9 cellular contexts compared by ENCODE assay signal in genomic region chr3:170144437-170144843, GRCh38. TPM values are rescaled to one million over a fixed set of nuclear protein-coding genes. Genes with fewer than 3 reads are reported as not detected.
DNase-seq lines count a peak whose midpoint lies in the region; ATAC-seq lines count a peak whose summit lies in the region.
"Had no signal": no experiment of that assay in that cellular context is flagged by ENCODE, and none has a peak within 500 bp of the region (broad histone marks: within the 10 kb centered on the region; RNA-seq: fewer than 3 reads in every experiment).

No MANE protein-coding gene starts in this region.

- H3K27me3 Mint-ChIP-seq in activated CD8-positive, alpha-beta memory T cell treated with anti-CD3 and anti-CD28 coated beads, Interleukin-2, amount 10 ng/mL, durations not matched to agents 7 days and 5 days: no peaks in the 10 kb centered on the region
- no peaks in the 10 kb centered on the region for H3K27me3 Mint-ChIP-seq in IgD-negative memory B cell

- no peak overlapping the region for H3K4me3 Mint-ChIP-seq in activated CD8-positive, alpha-beta memory T cell treated with anti-CD3 and anti-CD28 coated beads, Interleukin-2, amount 10 ng/mL, durations not matched to agents 7 days and 5 days
- H3K4me3 Mint-ChIP-seq in IgD-negative memory B cell: peak overlapping the region in 1 of 4 donors; percentile 3
- H3K4me3 Mint-ChIP-seq in stimulated activated effector memory CD8-positive, alpha-beta T cell treated with anti-CD3 and anti-CD28 coated beads, Interleukin-12 subunit alpha, Interleukin-12 subunit beta, amount 100 ng/mL, for 72 hours: no peak overlapping the region

- H3K4me1 Mint-ChIP-seq in activated CD8-positive, alpha-beta memory T cell treated with anti-CD3 and anti-CD28 coated beads, Interleukin-2, amount 10 ng/mL, durations not matched to agents 7 days and 5 days: peaks cover 12% of the 10 kb centered on the region
- H3K4me1 Mint-ChIP-seq in IgD-negative memory B cell: peaks cover 16 to 24% (median 21%) of the 10 kb centered on the region in 3 donors
- peaks cover 16% of the 10 kb centered on the region for H3K4me1 Mint-ChIP-seq in stimulated activated effector memory CD8-positive, alpha-beta T cell treated with anti-CD3 and anti-CD28 coated beads, Interleukin-12 subunit alpha, Interleukin-12 subunit beta, amount 100 ng/mL, for 72 hours

- DNase-seq in activated CD8-positive, alpha-beta memory T cell treated with anti-CD3 and anti-CD28 coated beads, Interleukin-2, amount 10 ng/mL, durations not matched to agents 7 days and 5 days: no peak
- DNase-seq in activated CD8-positive, alpha-beta memory T cell treated with anti-CD3 and anti-CD28 coated beads, Interleukin-2, amount 50 U/mL, for 48 hours: no peak
- no peak for DNase-seq in stimulated activated effector memory CD8-positive, alpha-beta T cell treated with anti-CD3 and anti-CD28 coated beads, Interleukin-12 subunit alpha, Interleukin-12 subunit beta, amount 100 ng/mL, for 72 hours (ENCODE audit: low spot score in 2 of 2)
- DNase-seq in 8988T (no peak), ecto neural progenitor cell (ENCODE audit: low spot score) (no peak), H4 (ENCODE audit: low spot score) (no peak)

- peaks cover 28% of the 10 kb centered on the region for H3K36me3 Mint-ChIP-seq in activated CD8-positive, alpha-beta memory T cell treated with anti-CD3 and anti-CD28 coated beads, Interleukin-2, amount 10 ng/mL, durations not matched to agents 7 days and 5 days
- H3K36me3 Mint-ChIP-seq in IgD-negative memory B cell: peaks cover 14% of the 10 kb centered on the region
- H3K36me3 Mint-ChIP-seq in stimulated activated effector memory CD8-positive, alpha-beta T cell treated with anti-CD3 and anti-CD28 coated beads, Interleukin-12 subunit alpha, Interleukin-12 subunit beta, amount 100 ng/mL, for 72 hours: peaks cover 90% of the 10 kb centered on the region

- peak overlapping the region; percentile 28 for H3K27ac Mint-ChIP-seq in activated CD8-positive, alpha-beta memory T cell treated with anti-CD3 and anti-CD28 coated beads, Interleukin-2, amount 10 ng/mL, durations not matched to agents 7 days and 5 days
- H3K27ac Mint-ChIP-seq in IgD-negative memory B cell: peak overlapping the region; percentile 5 to 39 (median 7)
- H3K27ac Mint-ChIP-seq in stimulated activated effector memory CD8-positive, alpha-beta T cell treated with anti-CD3 and anti-CD28 coated beads, Interleukin-12 subunit alpha, Interleukin-12 subunit beta, amount 100 ng/mL, for 72 hours: no peak overlapping the region

- peak; percentile 49 for ATAC-seq in activated CD8-positive, alpha-beta memory T cell treated with anti-CD3 and anti-CD28 coated beads, Interleukin-2, amount 10 ng/mL, durations not matched to agents 7 days and 5 days
- ATAC-seq in HG02623 (IDR thresholded peaks at IDR 0.05; ENCODE audit: unreplicated experiment): peak; percentile 87
- ATAC-seq in stimulated activated effector memory CD8-positive, alpha-beta T cell treated with anti-CD3 and anti-CD28 coated beads, Interleukin-12 subunit alpha, Interleukin-12 subunit beta, amount 100 ng/mL, for 72 hours: peak; percentile 100
- ATAC-seq: Panc1 had no signal

- CTCF ChIA-PET in activated CD8-positive, alpha-beta memory T cell treated with anti-CD3 and anti-CD28 coated beads, Interleukin-2, amount 10 ng/mL, durations not matched to agents 7 days and 5 days (lab: Charles Lee): no interaction called here

- no peaks in the 10 kb centered on the region for H3K9me3 Mint-ChIP-seq in activated CD8-positive, alpha-beta memory T cell treated with anti-CD3 and anti-CD28 coated beads, Interleukin-2, amount 10 ng/mL, durations not matched to agents 7 days and 5 days (ENCODE audit: low read depth)
- H3K9me3 Mint-ChIP-seq in IgD-negative memory B cell: no peaks in the 10 kb centered on the region
- no peaks in the 10 kb centered on the region for H3K9me3 Mint-ChIP-seq in stimulated activated effector memory CD8-positive, alpha-beta T cell treated with anti-CD3 and anti-CD28 coated beads, Interleukin-12 subunit alpha, Interleukin-12 subunit beta, amount 100 ng/mL, for 72 hours

RNA-seq across cellular contexts. Expression of gene PHC3, which starts 37.1 kb away (rescaled TPM):
- 10 to 100 TPM; 51.4 to 78.3 TPM for total RNA-seq in activated CD8-positive, alpha-beta memory T cell treated with anti-CD3 and anti-CD28 coated beads, Interleukin-2, amount 10 ng/mL, durations not matched to agents 7 days and 5 days
- 81.2 TPM for polyA plus RNA-seq in IgD-negative memory B cell
- 14.9 and 17.5 TPM in 2 replicates for total RNA-seq in H4 (2014; rRNA removed; shearing (Covaris generic))

Comparison
In these comparisons a context has a peak if more than half of its experiments do, and no peak if none do; other contexts are left out.
1. ATAC-seq: peak in every context shown above with its lines; median percentile 100 in stimulated activated effector memory CD8-positive, alpha-beta T cell treated with anti-CD3 and anti-CD28 coated beads, Interleukin-12 subunit alpha, Interleukin-12 subunit beta, amount 100 ng/mL, for 72 hours; 87 in HG02623; 49 in activated CD8-positive, alpha-beta memory T cell treated with anti-CD3 and anti-CD28 coated beads, Interleukin-2, amount 10 ng/mL, durations not matched to agents 7 days and 5 days.